ENCODE assay signal across 1 cellular context in genomic region chr17:77088455-77089117, GRCh38.
TF ChIP-seq lines count a peak whose summit lies in the region.

No MANE protein-coding gene starts in this region.

TF ChIP-seq in HepG2, 621 proteins besides CTCF, POLR2A, EP300 and RAD21 (continued from another document and continues in another):
- TF ChIP-seq ZNF414 (CRISPR knock-in tag; IDR thresholded peaks at IDR 0.05) (peak; percentile 97), ZNF3 (CRISPR knock-in tag; IDR thresholded peaks at IDR 0.05) (peak; percentile 42; the same call in 1 of the 2 replicates), MTF2 (CRISPR knock-in tag; IDR thresholded peaks at IDR 0.05; ENCODE audit: borderline replicate concordance) (peak; percentile 91), ZBTB38 (CRISPR knock-in tag; IDR thresholded peaks at IDR 0.05) (peak; percentile 97), XRCC5 (optimal IDR thresholded peaks at IDR 0.05; ENCODE audit: low read length) (peak; percentile 93), EZH2 (conservative IDR thresholded peaks at IDR 0.05; ENCODE audit: low read depth, low read length) (no peak), ZBTB49 (CRISPR knock-in tag; IDR thresholded peaks at IDR 0.05; ENCODE audit: borderline replicate concordance) (no peak), SP5 (CRISPR knock-in tag; IDR thresholded peaks at IDR 0.05; ENCODE audit: borderline replicate concordance, low read depth) (peak; percentile 63; the same call in 1 of the 2 replicates), ZNF451 (CRISPR knock-in tag; IDR thresholded peaks at IDR 0.05) (peak; percentile 94), GPBP1L1 (CRISPR knock-in tag; IDR thresholded peaks at IDR 0.05) (no peak), ZNF275 (CRISPR knock-in tag; IDR thresholded peaks at IDR 0.05; ENCODE audit: borderline replicate concordance) (peak; percentile 88), RBAK (CRISPR knock-in tag; IDR thresholded peaks at IDR 0.05) (peak; percentile 67; the same call in 1 of the 2 replicates), E2F2 (CRISPR knock-in tag; IDR thresholded peaks at IDR 0.05; ENCODE audit: borderline replicate concordance) (no peak; the same call in none of the 2 replicates), GLMP (CRISPR knock-in tag; IDR thresholded peaks at IDR 0.05; ENCODE audit: borderline replicate concordance) (no peak), ZNF788 (CRISPR knock-in tag; IDR thresholded peaks at IDR 0.05; ENCODE audit: borderline replicate concordance) (peak; percentile 99; the same call in 1 of the 2 replicates), ZBTB10 (CRISPR knock-in tag; IDR thresholded peaks at IDR 0.05; ENCODE audit: borderline replicate concordance) (peak; percentile 76; the same call in 1 of the 2 replicates), HDAC1 (CRISPR knock-in tag; IDR thresholded peaks at IDR 0.05) (peak; percentile 97), ZSCAN25 (CRISPR knock-in tag; IDR thresholded peaks at IDR 0.05) (peak; percentile 82), FOXP1 (IDR thresholded peaks at IDR 0.05) (no peak), FOXP1 (CRISPR knock-in tag; IDR thresholded peaks at IDR 0.05) (peak; percentile 44; the same call in 1 of the 2 replicates), ZNF264 (CRISPR knock-in tag; IDR thresholded peaks at IDR 0.05) (peak; percentile 88; the same call in 1 of the 2 replicates), HMG20B (CRISPR knock-in tag; conservative IDR thresholded peaks at IDR 0.05) (no peak; the same call in 1 of the 2 replicates), ZBTB2 (CRISPR knock-in tag; IDR thresholded peaks at IDR 0.05; ENCODE audit: low read depth) (peak; percentile 67), RNF219 (CRISPR knock-in tag; IDR thresholded peaks at IDR 0.05) (0 out of 2 replicates have a peak, but pooled peaks have one; percentile 40), ZMAT5 (CRISPR knock-in tag; IDR thresholded peaks at IDR 0.05; ENCODE audit: borderline replicate concordance, low read depth) (no peak), PHB2 (IDR thresholded peaks at IDR 0.05; ENCODE audit: partially characterized antibody) (no peak), MAFF (IDR thresholded peaks at IDR 0.05; ENCODE audit: low read depth, low read length) (peak; percentile 87), HMGXB4 (CRISPR knock-in tag; IDR thresholded peaks at IDR 0.05; ENCODE audit: borderline replicate concordance in 1 of 2, low read depth in 1 of 2) (peak; percentile 99), ZNF639 (CRISPR knock-in tag; conservative IDR thresholded peaks at IDR 0.05) (peak; percentile 96), MIXL1 (CRISPR knock-in tag; IDR thresholded peaks at IDR 0.05) (peak; percentile 98), XBP1 (CRISPR knock-in tag; IDR thresholded peaks at IDR 0.05) (peak; percentile 81), PTBP1 (IDR thresholded peaks at IDR 0.05; ENCODE audit: low read depth, low read length, poor library complexity, severe bottlenecking) (peak; percentile 84), SMARCE1 (IDR thresholded peaks at IDR 0.05; ENCODE audit: borderline replicate concordance) (no peak), ZSCAN29 (CRISPR knock-in tag; conservative IDR thresholded peaks at IDR 0.05) (peak; percentile 77; the same call in 1 of the 2 replicates), IRF2 (CRISPR knock-in tag; IDR thresholded peaks at IDR 0.05) (peak; percentile 98), ZSCAN22 (CRISPR knock-in tag; IDR thresholded peaks at IDR 0.05) (0 out of 2 replicates have a peak, but pooled peaks have one; percentile 85), RFXAP (CRISPR knock-in tag; IDR thresholded peaks at IDR 0.05; ENCODE audit: borderline replicate concordance) (no peak), KDM4B (CRISPR knock-in tag; IDR thresholded peaks at IDR 0.05) (peak; percentile 89), ZMYM2 (CRISPR knock-in tag; IDR thresholded peaks at IDR 0.05) (0 out of 2 replicates have a peak, but pooled peaks have one; percentile 58), HES4 (CRISPR knock-in tag; IDR thresholded peaks at IDR 0.05; ENCODE audit: borderline replicate concordance) (peak; percentile 86; the same call in 1 of the 2 replicates), HNRNPLL (IDR thresholded peaks at IDR 0.05; ENCODE audit: low read depth, low read length, poor library complexity, severe bottlenecking) (peak; percentile 70)
